In genomic region chr11:72552399-72552910, GRCh38 we compare ENCODE assay signal across 28 cellular contexts.
"Had no signal": no experiment of that assay in that cellular context is flagged by ENCODE, and none has a peak within 500 bp of the region (broad histone marks: within the 10 kb centered on the region; RNA-seq: fewer than 3 reads in every experiment).

No MANE protein-coding gene starts in this region.

- H3K27ac Mint-ChIP-seq: activated CD4-positive, alpha-beta T cell treated with anti-CD3 and anti-CD28 coated beads, Interleukin-2, amount 10 ng/mL, durations not matched to agents 24 days and 14 days; activated CD8-positive, alpha-beta memory T cell treated with anti-CD3 and anti-CD28 coated beads, Interleukin-2, amount 10 ng/mL, durations not matched to agents 7 days and 5 days; activated naive CD8-positive, alpha-beta T cell; activated T-cell treated with anti-CD3 and anti-CD28 coated beads, Interleukin-2, amount 50 U/mL, for 24 hours; activated T-helper 1 cell treated with anti-CD3 and anti-CD28 coated beads, Interleukin-12 subunit alpha, Interleukin-12 subunit beta, Interleukin-2, Interleukin-4 antibody, amounts not matched to agents 30 ng/mL and 10 ng/mL and 1 ng/mL, durations not matched to agents 14 hours and 24 hours and 36 hours; T-helper 1 cell treated with Interleukin-12 subunit alpha and Interleukin-12 subunit beta and Interleukin-4 antibody, amounts not matched to agents 30 μg/mL and 1 μg/mL, for 36 hours; WTC11 had no signal

- H3K9me3 Mint-ChIP-seq: activated CD4-positive, alpha-beta T cell treated with anti-CD3 and anti-CD28 coated beads, Interleukin-2, amount 10 ng/mL, durations not matched to agents 24 days and 14 days; activated T-cell treated with anti-CD3 and anti-CD28 coated beads, Interleukin-2, amount 50 U/mL, for 24 hours; activated T-helper 1 cell treated with anti-CD3 and anti-CD28 coated beads, Interleukin-12 subunit alpha, Interleukin-12 subunit beta, Interleukin-2, Interleukin-4 antibody, amounts not matched to agents 30 ng/mL and 10 ng/mL and 1 ng/mL, durations not matched to agents 14 hours and 24 hours and 36 hours; T-helper 1 cell treated with Interleukin-12 subunit alpha and Interleukin-12 subunit beta and Interleukin-4 antibody, amounts not matched to agents 30 μg/mL and 1 μg/mL, for 36 hours; WTC11 had no signal

- H3K36me3 ChIP-seq: brain microvascular endothelial cell, cardiac muscle cell, Peyer's patch, SJSA1 had no signal

- H3K27ac ChIP-seq: brain microvascular endothelial cell, cardiac muscle cell, Peyer's patch, RWPE1, SJSA1 had no signal

- H3K4me3 Mint-ChIP-seq: activated CD4-positive, alpha-beta T cell treated with anti-CD3 and anti-CD28 coated beads, Interleukin-2, amount 10 ng/mL, durations not matched to agents 24 days and 14 days; activated CD8-positive, alpha-beta memory T cell treated with anti-CD3 and anti-CD28 coated beads, Interleukin-2, amount 10 ng/mL, durations not matched to agents 7 days and 5 days; activated naive CD8-positive, alpha-beta T cell; activated T-cell treated with anti-CD3 and anti-CD28 coated beads, Interleukin-2, amount 50 U/mL, for 24 hours; activated T-helper 1 cell treated with anti-CD3 and anti-CD28 coated beads, Interleukin-12 subunit alpha, Interleukin-12 subunit beta, Interleukin-2, Interleukin-4 antibody, amounts not matched to agents 30 ng/mL and 10 ng/mL and 1 ng/mL, durations not matched to agents 14 hours and 24 hours and 36 hours; T-helper 1 cell treated with Interleukin-12 subunit alpha and Interleukin-12 subunit beta and Interleukin-4 antibody, amounts not matched to agents 30 μg/mL and 1 μg/mL, for 36 hours; WTC11 had no signal

- H3K4me3 ChIP-seq: cardiac muscle cell, Peyer's patch, SJSA1 had no signal

- H3K9me3 ChIP-seq: Peyer's patch, SJSA1 had no signal

- H3K36me3 Mint-ChIP-seq: activated CD8-positive, alpha-beta memory T cell treated with anti-CD3 and anti-CD28 coated beads, Interleukin-2, amount 10 ng/mL, durations not matched to agents 7 days and 5 days; activated naive CD8-positive, alpha-beta T cell; WTC11 had no signal

- DNase-seq: activated CD4-positive, alpha-beta T cell treated with anti-CD3 and anti-CD28 coated beads for 1 hour; activated CD4-positive, alpha-beta T cell treated with anti-CD3 and anti-CD28 coated beads, Interleukin-2, amount 10 ng/mL, durations not matched to agents 24 days and 14 days; activated CD4-positive, alpha-beta T cell treated with anti-CD3 and anti-CD28 coated beads, Interleukin-2, amount 50 U/mL, for 48 hours; activated CD8-positive, alpha-beta memory T cell treated with anti-CD3 and anti-CD28 coated beads, Interleukin-2, amount 10 ng/mL, durations not matched to agents 7 days and 5 days; activated effector memory CD4-positive, alpha-beta T cell treated with Interleukin-2 at 50 U/mL for 16 hours; activated naive CD4-positive, alpha-beta T cell treated with Interleukin-2 at 50 U/mL for 16 hours; activated T-cell treated with anti-CD3 and anti-CD28 coated beads, Interleukin-2, amount 50 U/mL, for 24 hours; brain microvascular endothelial cell; Kasumi-1; KBM-7; NCI-H1048; NCI-H146; NCI-H187 treated with DMSO at 0.1 percent for 48 hours; NCI-H2171; NCI-H2227 treated with DMSO at 0.1 percent for 48 hours; NCI-H510A; NCI-H526 treated with DMSO at 0.1 percent for 48 hours; NCI-H82; OCI-M1; Peyer's patch; Right ventricle myocardium superior had no signal

- H3K4me1 Mint-ChIP-seq: WTC11 had no signal

- H3K27me3 ChIP-seq: brain microvascular endothelial cell, cardiac muscle cell, Peyer's patch, SJSA1 had no signal

- H3K4me1 ChIP-seq: Peyer's patch, SJSA1 had no signal
